Comparison of ENCODE assay signal across 13 cellular contexts in genomic region chr2:46988733-46989481, GRCh38. TPM values are rescaled to one million over a fixed set of nuclear protein-coding genes. Genes with fewer than 3 reads are reported as not detected.
DNase-seq lines count a peak whose midpoint lies in the region; ATAC-seq and TF ChIP-seq lines count a peak whose summit lies in the region.
"Had no signal": no experiment of that assay in that cellular context is flagged by ENCODE, and none has a peak within 500 bp of the region (broad histone marks: within the 10 kb centered on the region; RNA-seq: fewer than 3 reads in every experiment).

No MANE protein-coding gene starts in this region.

- WGBS in right lobe of liver (ENCODE audit: insufficient coverage, low coverage, low lambda C conversion rate, missing lambda C conversion rate), result 81% methylated on average over 3 of the region's 10 CpGs
- WGBS in testis, 2 donors, result 38 to 46% methylated on average over 9 to 10 of the region's 10 CpGs

- ATAC-seq in right lobe of liver, result peak in 3 of 4 donors; percentile 5 to 43 (median 13)

- H3K4me1 ChIP-seq in right lobe of liver, result peaks cover 0 to 31% (median 11%) of the 10 kb centered on the region in 4 donors
- peaks cover 71% of the 10 kb centered on the region for H3K4me1 ChIP-seq in testis

- no peak for TF ChIP-seq CTCF in right lobe of liver (IDR thresholded peaks at IDR 0.05)
- no peak for TF ChIP-seq CTCF in testis (IDR thresholded peaks at IDR 0.05)

- H3K4me3 ChIP-seq in right lobe of liver, result no peak overlapping the region
- no peak overlapping the region for H3K4me3 ChIP-seq in testis
- H3K4me3 ChIP-seq: SJSA1, skin epidermis had no signal

- intact Hi-C loops in right lobe of liver (cut with DNase I) (no loop called here), testis (cut with DNase I; ENCODE audit: low total_unique reads) (no loop called here)

- peak; percentile 75 for DNase-seq in DMS 273 (lab: John Stamatoyannopoulos, UW; ENCODE audit: unreplicated experiment)
- no peak for DNase-seq in DMS 273 treated with DMSO at 0.1 percent for 48 hours (lab: John Stamatoyannopoulos, UW)
- peak; percentile 49 to 87 for DNase-seq in cerebellar nuclear complex (lab: John Stamatoyannopoulos, UW)
- peak in 1 of 3 donors; percentile 84 for DNase-seq in right lobe of liver
- peak; percentile 84 for DNase-seq in testis
- no peak for DNase-seq in stimulated activated CD4-positive, alpha-beta T cell treated with anti-CD3 and anti-CD28 coated beads, Interleukin-15, amount 100 ng/mL, for 24 hours
- DNase-seq in activated T-cell treated with anti-CD3 and anti-CD28 coated beads, Interleukin-2, amount 50 U/mL, for 1 hour, result no peak
- no peak for DNase-seq in SIG-M5 treated with dmso at 0.1 percent for 504 hours (lab: John Stamatoyannopoulos, UW; ENCODE audit: unreplicated experiment)
- DNase-seq: trophoblast cell had no signal

- H3K27ac ChIP-seq in right lobe of liver, result peak overlapping the region in 1 of 3 donors; percentile 13
- peak overlapping the region; percentile 67 to 81 for H3K27ac ChIP-seq in testis
- H3K27ac ChIP-seq: 22Rv1, KMS-11, SJSA1 had no signal

- H3K27me3 ChIP-seq in right lobe of liver (no peaks in the 10 kb centered on the region), testis (no peaks in the 10 kb centered on the region)
- H3K27me3 ChIP-seq: SJSA1 had no signal

- no peak for TF ChIP-seq POLR2A in right lobe of liver (IDR thresholded peaks at IDR 0.05)
- TF ChIP-seq POLR2A in testis (IDR thresholded peaks at IDR 0.05), result no peak

- H3K36me3 ChIP-seq in right lobe of liver, result peaks cover 0 to under 1% (median 0%) of the 10 kb centered on the region in 4 donors
- H3K36me3 ChIP-seq in testis (ENCODE audit: low read depth, missing control alignments), result no peaks in the 10 kb centered on the region

- H3K9me3 ChIP-seq in right lobe of liver (no peaks in the 10 kb centered on the region), testis (no peaks in the 10 kb centered on the region)
- H3K9me3 ChIP-seq: SJSA1 had no signal

RNA-seq across cellular contexts. Expression of gene TTC7A, which starts 47.9 kb away (rescaled TPM):
- 10 to 100 TPM in 2 of 6 experiments, 1 to 10 TPM in 4; 7.6 to 15.5 (median 9.8) TPM for total RNA-seq in right lobe of liver
- 100 to 1,000 TPM in 1 of 2 donors, 10 to 100 TPM in 1; 96.7 to 171 TPM for total RNA-seq in testis
- polyA plus RNA-seq in testis (ENCODE audit: insufficient read depth, low read depth, low replicate concordance), result 111 TPM

Comparison
In these comparisons a context has a peak if more than half of its experiments do, and no peak if none do; other contexts are left out.
1. DNase-seq: peak in DMS 273 (single experiment), cerebellar nuclear complex (2 of 2) and testis (single experiment); none in DMS 273 treated with DMSO at 0.1 percent for 48 hours (single experiment), stimulated activated CD4-positive, alpha-beta T cell treated with anti-CD3 and anti-CD28 coated beads, Interleukin-15, amount 100 ng/mL, for 24 hours (single experiment), activated T-cell treated with anti-CD3 and anti-CD28 coated beads, Interleukin-2, amount 50 U/mL, for 1 hour (single experiment) and SIG-M5 treated with dmso at 0.1 percent for 504 hours (single experiment).
2. RNA of gene TTC7A, which starts 47.9 kb away (total RNA-seq): 96.7 to 171 TPM in testis; 7.6 to 15.5 TPM in right lobe of liver; every median in the first group is over 4 times any median in the second.